In the genomic region with DNA sequence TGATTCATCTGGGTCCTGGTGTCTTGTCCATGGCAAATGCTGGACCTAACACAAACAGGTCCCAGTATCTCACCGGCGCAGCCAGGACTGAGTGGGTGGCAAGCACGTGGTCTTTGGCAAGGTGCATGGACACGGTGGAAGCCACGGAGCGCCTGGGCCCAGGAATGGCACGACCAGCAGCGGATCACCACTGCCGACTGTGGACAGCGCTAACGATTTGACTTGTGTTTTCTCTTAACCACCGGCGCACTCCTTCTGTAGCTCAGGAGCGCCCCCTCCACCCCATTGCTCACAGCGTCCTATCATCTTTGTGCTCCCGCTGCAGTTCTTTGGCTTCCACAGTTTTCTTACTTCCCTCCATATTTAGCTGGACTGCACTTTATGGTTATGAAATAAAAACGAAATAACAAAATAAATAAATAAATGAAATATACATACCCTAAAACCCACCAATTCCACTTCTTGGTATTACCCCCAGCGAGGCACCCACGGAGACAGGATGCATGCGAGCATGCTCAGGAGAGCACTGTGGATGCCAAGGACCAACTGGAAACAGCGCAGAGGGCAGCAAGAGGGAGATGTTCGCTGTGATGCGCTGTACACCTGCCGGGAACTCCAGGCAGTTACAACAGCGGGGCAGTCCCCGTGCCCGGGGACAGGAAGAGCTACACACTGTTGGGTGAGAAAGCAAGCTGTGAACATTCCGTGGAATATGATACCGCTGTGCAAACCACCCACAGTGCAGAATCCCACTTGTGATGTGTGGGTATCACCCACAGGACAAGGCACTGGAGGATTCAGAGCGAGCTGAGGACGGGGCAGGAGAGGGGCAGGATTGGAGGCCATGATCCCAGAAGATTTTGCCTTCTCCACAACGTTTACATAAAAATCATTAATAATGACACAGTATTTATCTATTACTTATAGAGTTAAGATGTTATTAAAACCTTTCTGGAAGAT, we compare ENCODE assay signal across 12 cellular contexts. TPM values are rescaled to one million over a fixed set of nuclear protein-coding genes. Genes with fewer than 3 reads are reported as not detected.
DNase-seq lines count a peak whose midpoint lies in the region; ATAC-seq and TF ChIP-seq lines count a peak whose summit lies in the region.
"Had no signal": no experiment of that assay in that cellular context is flagged by ENCODE, and none has a peak within 500 bp of the region (broad histone marks: within the 10 kb centered on the region; RNA-seq: fewer than 3 reads in every experiment).

No MANE protein-coding gene starts in this region.

- no TSS peak for BruUV-seq in OCI-LY7 (replicated peaks; lab: Mats Ljungman, UMichigan)

- ATAC-seq in activated CD4-positive, alpha-beta T cell treated with anti-CD3 and anti-CD28 coated beads for 36 hours = no peak
- ATAC-seq in sciatic nerve = peak; percentile 11
- no peak for ATAC-seq in HG02588 (IDR thresholded peaks at IDR 0.05; ENCODE audit: unreplicated experiment)

- H3K4me2 ChIP-seq in OCI-LY7 (ENCODE audit: low read length) = no peak overlapping the region

- peak; percentile 49 for TF ChIP-seq CTCF in OCI-LY7 (conservative IDR thresholded peaks at IDR 0.05; ENCODE audit: low read length)
- TF ChIP-seq CTCF in fibroblast of the aortic adventitia (IDR thresholded peaks at IDR 0.05; ENCODE audit: insufficient read depth, low read length) = peak; percentile 21

- H3K4me1 Mint-ChIP-seq in activated CD4-positive, alpha-beta T cell treated with anti-CD3 and anti-CD28 coated beads for 36 hours = no peaks in the 10 kb centered on the region
- H3K4me1 Mint-ChIP-seq in activated CD4-positive, alpha-beta T cell treated with anti-CD3 and anti-CD28 coated beads, Interleukin-2, amount 10 ng/mL, durations not matched to agents 24 days and 14 days = no peaks in the 10 kb centered on the region

- no peak overlapping the region for H3K4me3 Mint-ChIP-seq in activated CD4-positive, alpha-beta T cell treated with anti-CD3 and anti-CD28 coated beads for 36 hours
- H3K4me3 Mint-ChIP-seq in activated CD4-positive, alpha-beta T cell treated with anti-CD3 and anti-CD28 coated beads, Interleukin-2, amount 10 ng/mL, durations not matched to agents 24 days and 14 days = no peak overlapping the region

- no peaks in the 10 kb centered on the region for H3K9me2 ChIP-seq in OCI-LY7 (ENCODE audit: insufficient read depth, low read length)

- POLR2A ChIA-PET in activated CD4-positive, alpha-beta T cell treated with anti-CD3 and anti-CD28 coated beads for 36 hours (lab: Charles Lee) = no interaction called here
- POLR2A ChIA-PET in OCI-LY7 (lab: Charles Lee) = no interaction called here

- no peaks in the 10 kb centered on the region for H3K4me1 ChIP-seq in OCI-LY7 (ENCODE audit: insufficient read depth, low read length, poor library complexity, severe bottlenecking)

- peak; percentile 34 for DNase-seq in activated CD4-positive, alpha-beta T cell treated with anti-CD3 and anti-CD28 coated beads for 36 hours
- no peak for DNase-seq in activated CD4-positive, alpha-beta T cell treated with anti-CD3 and anti-CD28 coated beads, Interleukin-2, amount 10 ng/mL, durations not matched to agents 24 days and 14 days
- DNase-seq in OCI-LY7 (ENCODE audit: low spot score) (no peak), fibroblast of the aortic adventitia (ENCODE audit: low read depth) (no peak), sciatic nerve (ENCODE audit: low spot score) (no peak), NCI-H2227 treated with DMSO at 0.1 percent for 48 hours (lab: John Stamatoyannopoulos, UW) (no peak)
- no peak for DNase-seq in activated CD4-positive, CD25-positive, alpha-beta regulatory T cell (lab: John Stamatoyannopoulos, UW)
- DNase-seq: cerebellar nuclear complex, NCI-H1417 treated with DMSO at 0.1 percent for 48 hours, nucleus accumbens had no signal

- no peaks in the 10 kb centered on the region for H3K79me2 ChIP-seq in OCI-LY7 (ENCODE audit: insufficient read depth, low read depth, low read length)

- no peak overlapping the region for H3K27ac ChIP-seq in OCI-LY7 (ENCODE audit: low read depth, low read length, poor library complexity, severe bottlenecking)

- no peak overlapping the region for H2AFZ ChIP-seq in OCI-LY7 (ENCODE audit: low read length)

- H3K27ac Mint-ChIP-seq in activated CD4-positive, alpha-beta T cell treated with anti-CD3 and anti-CD28 coated beads for 36 hours = no peak overlapping the region
- H3K27ac Mint-ChIP-seq in activated CD4-positive, alpha-beta T cell treated with anti-CD3 and anti-CD28 coated beads, Interleukin-2, amount 10 ng/mL, durations not matched to agents 24 days and 14 days = no peak overlapping the region

- H3K9me3 Mint-ChIP-seq in activated CD4-positive, alpha-beta T cell treated with anti-CD3 and anti-CD28 coated beads for 36 hours (ENCODE audit: low read depth) = no peaks in the 10 kb centered on the region
- H3K9me3 Mint-ChIP-seq in activated CD4-positive, alpha-beta T cell treated with anti-CD3 and anti-CD28 coated beads, Interleukin-2, amount 10 ng/mL, durations not matched to agents 24 days and 14 days = no peaks in the 10 kb centered on the region

- intact Hi-C loops in activated CD4-positive, alpha-beta T cell treated with anti-CD3 and anti-CD28 coated beads for 36 hours (cut with DNase I, micrococcal nuclease) = no loop called here
- intact Hi-C loops in activated CD4-positive, alpha-beta T cell treated with anti-CD3 and anti-CD28 coated beads, Interleukin-2, amount 10 ng/mL, durations not matched to agents 24 days and 14 days (cut with micrococcal nuclease) = no loop called here
- intact Hi-C loops in OCI-LY7 (cut with micrococcal nuclease; ENCODE audit: unreplicated experiment) (no loop called here), sciatic nerve (cut with DNase I) (no loop called here)

- CTCF ChIA-PET in activated CD4-positive, alpha-beta T cell treated with anti-CD3 and anti-CD28 coated beads for 36 hours (lab: Charles Lee) = interaction anchor here (1.3 to 1.6 kb wide), 2 partner anchors 11 to 25 kb away, joined by 4 read pairs; no protein-coding TSS in a partner anchor
- CTCF ChIA-PET in OCI-LY7 (lab: Charles Lee; ENCODE audit: unreplicated experiment) = no interaction called here

- no peaks in the 10 kb centered on the region for H3K36me3 ChIP-seq in OCI-LY7 (ENCODE audit: insufficient read depth, low read length)

- H4K20me1 ChIP-seq in OCI-LY7 (ENCODE audit: insufficient read depth, low read length) = no peaks in the 10 kb centered on the region

- H3K27me3 Mint-ChIP-seq in activated CD4-positive, alpha-beta T cell treated with anti-CD3 and anti-CD28 coated beads for 36 hours = peaks cover 31% of the 10 kb centered on the region
- H3K27me3 Mint-ChIP-seq in activated CD4-positive, alpha-beta T cell treated with anti-CD3 and anti-CD28 coated beads, Interleukin-2, amount 10 ng/mL, durations not matched to agents 24 days and 14 days = peaks cover 14% of the 10 kb centered on the region

- no peaks in the 10 kb centered on the region for H3K36me3 Mint-ChIP-seq in activated CD4-positive, alpha-beta T cell treated with anti-CD3 and anti-CD28 coated beads for 36 hours (ENCODE audit: low read depth)
- H3K36me3 Mint-ChIP-seq in activated CD4-positive, alpha-beta T cell treated with anti-CD3 and anti-CD28 coated beads, Interleukin-2, amount 10 ng/mL, durations not matched to agents 24 days and 14 days (ENCODE audit: low read depth) = no peaks in the 10 kb centered on the region

- H3K4me3 ChIP-seq in OCI-LY7 (ENCODE audit: low read depth, low read length, poor library complexity, severe bottlenecking) (no peak overlapping the region), fibroblast of the aortic adventitia (ENCODE audit: low read depth, low read length) (no peak overlapping the region)

- no peaks in the 10 kb centered on the region for H3K9me3 ChIP-seq in OCI-LY7 (ENCODE audit: low read length)

RNA-seq across cellular contexts. Expression of gene CIDEA, which starts 7.0 kb away (rescaled TPM):
- not detected for total RNA-seq in activated CD4-positive, alpha-beta T cell treated with anti-CD3 and anti-CD28 coated beads for 36 hours
- total RNA-seq in activated CD4-positive, alpha-beta T cell treated with anti-CD3 and anti-CD28 coated beads, Interleukin-2, amount 10 ng/mL, durations not matched to agents 24 days and 14 days = not detected in 2 replicates
- total RNA-seq in OCI-LY7 (2014; rRNA removed; shearing (Covaris generic)) = not detected in 2 replicates
- total RNA-seq in OCI-LY7 (2022) = not detected in 2 replicates
- total RNA-seq in fibroblast of the aortic adventitia (ENCODE audit: low replicate concordance) = not detected in 2 replicates
- 5.0 TPM for total RNA-seq in sciatic nerve
- total RNA-seq: A172 had no signal
